8 cellular contexts compared by ENCODE assay signal in the genomic region with DNA sequence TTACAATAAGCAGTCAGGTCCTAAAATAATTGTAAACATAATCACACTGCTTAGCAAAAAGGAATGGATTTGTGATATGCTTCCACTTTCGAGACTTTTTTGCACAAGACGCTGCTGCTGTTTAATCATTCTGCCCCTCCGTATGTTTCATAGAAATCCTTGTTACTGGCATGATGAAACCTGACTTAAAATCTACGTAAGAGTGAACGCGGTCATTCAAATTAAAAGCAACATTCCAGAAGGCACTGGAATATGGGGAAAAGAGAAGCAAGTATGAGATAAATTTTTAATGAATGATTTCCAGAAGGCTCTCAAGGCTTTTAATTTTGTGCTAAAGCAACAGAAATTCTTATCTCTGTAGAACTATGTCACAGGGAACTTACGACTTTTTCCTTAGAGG. TPM values are rescaled to one million over a fixed set of nuclear protein-coding genes. Genes with fewer than 3 reads are reported as not detected.
DNase-seq lines count a peak whose midpoint lies in the region; ATAC-seq and TF ChIP-seq lines count a peak whose summit lies in the region.

No MANE protein-coding gene starts in this region.

- H3K27me3 Mint-ChIP-seq in IgD-negative memory B cell: no peaks in the 10 kb centered on the region
- no peaks in the 10 kb centered on the region for H3K27me3 Mint-ChIP-seq in mesothelial cell of epicardium (ENCODE audit: low read depth)

- DNase-seq in breast epithelium (ENCODE audit: low spot score in 2 of 2): no peak
- DNase-seq in mesothelial cell of epicardium (ENCODE audit: low spot score in 2 of 2, unreplicated experiment in 2 of 2): no peak
- no peak for DNase-seq in NCI-H2081 treated with DMSO at 0.1 percent for 48 hours (lab: John Stamatoyannopoulos, UW)
- DNase-seq in mesenteric fat pad (ENCODE audit: low spot score): no peak
- no peak for DNase-seq in NCI-H1092 treated with DMSO at 0.1 percent for 48 hours (lab: John Stamatoyannopoulos, UW)

- peaks cover 60% of the 10 kb centered on the region for H3K79me2 ChIP-seq in ACC112 (ENCODE audit: control insufficient read depth, insufficient read depth, low read length, unreplicated experiment)

- H3K4me1 Mint-ChIP-seq in IgD-negative memory B cell (peaks cover 38 to 50% (median 41%) of the 10 kb centered on the region in 3 donors), mesothelial cell of epicardium (peaks cover 52% of the 10 kb centered on the region)

- H3K4me1 ChIP-seq in ACC112 (ENCODE audit: control insufficient read depth, insufficient read depth, low read length, unreplicated experiment) (peaks cover 36% of the 10 kb centered on the region), breast epithelium (no peaks in the 10 kb centered on the region)

- no peak for ATAC-seq in HG02884 (IDR thresholded peaks at IDR 0.05; ENCODE audit: unreplicated experiment)

- H3K9me3 Mint-ChIP-seq in IgD-negative memory B cell (no peaks in the 10 kb centered on the region), mesothelial cell of epicardium (no peaks in the 10 kb centered on the region)

- H3K36me3 ChIP-seq in ACC112 (ENCODE audit: insufficient read depth, low read length) (no peaks in the 10 kb centered on the region), breast epithelium (no peaks in the 10 kb centered on the region)

- no peak for TF ChIP-seq CTCF in breast epithelium (IDR thresholded peaks at IDR 0.05)
- no peak for TF ChIP-seq CTCF in mesothelial cell of epicardium (IDR thresholded peaks at IDR 0.05; ENCODE audit: unreplicated experiment)

- H3K4me3 Mint-ChIP-seq in IgD-negative memory B cell (peak overlapping the region; percentile 83 to 95 (median 93)), mesothelial cell of epicardium (peak overlapping the region; percentile 76)

- H3K27ac ChIP-seq in ACC112 (ENCODE audit: low read depth, low read length) (peak overlapping the region; percentile 96), breast epithelium (peak overlapping the region; percentile 93 to 96)

- peak overlapping the region; percentile 100 for H3K4me3 ChIP-seq in ACC112 (ENCODE audit: low read depth, low read length)
- H3K4me3 ChIP-seq in breast epithelium: peak overlapping the region; percentile 55 to 82 (median 77)

- H3K36me3 Mint-ChIP-seq in IgD-negative memory B cell (peaks cover 2% of the 10 kb centered on the region), mesothelial cell of epicardium (peaks cover 6% of the 10 kb centered on the region)

- H3K27me3 ChIP-seq in ACC112 (ENCODE audit: insufficient read depth, low read length) (no peaks in the 10 kb centered on the region), breast epithelium (no peaks in the 10 kb centered on the region)

- H3K27ac Mint-ChIP-seq in IgD-negative memory B cell (peak overlapping the region in 2 of 3 donors; percentile 44 to 82), mesothelial cell of epicardium (peak overlapping the region; percentile 89)

- H2AFZ ChIP-seq in ACC112 (ENCODE audit: low read length, unreplicated experiment): no peak overlapping the region

- intact Hi-C loops in breast epithelium (cut with DNase I; ENCODE audit: low total_unique reads): no loop called here

- TF ChIP-seq POLR2A in breast epithelium (IDR thresholded peaks at IDR 0.05): no peak

- H3K9me3 ChIP-seq in breast epithelium: no peaks in the 10 kb centered on the region

RNA-seq across cellular contexts. Expression of gene CNIH1, which starts 1.1 kb away (rescaled TPM):
- 68.5 TPM for polyA plus RNA-seq in IgD-negative memory B cell
- total RNA-seq in breast epithelium (100 to 1,000 TPM; 120 to 200 (median 146) TPM), mesothelial cell of epicardium (95.8 to 101 TPM (median 97.6 TPM) in 3 replicates), mesenteric fat pad (101 TPM)

RNA-seq across cellular contexts. Expression of gene CDKN3, which starts 43.2 kb away (rescaled TPM):
- not detected for polyA plus RNA-seq in IgD-negative memory B cell
- total RNA-seq in breast epithelium: 1 to 10 TPM; 2.0 to 4.3 (median 2.9) TPM
- 10.3 to 11.6 TPM (median 10.3 TPM) in 3 replicates for total RNA-seq in mesothelial cell of epicardium
- 1.7 TPM for total RNA-seq in mesenteric fat pad

RNA-seq across cellular contexts. Expression of gene GMFB, which starts 48.7 kb away (rescaled TPM):
- 17.8 TPM for polyA plus RNA-seq in IgD-negative memory B cell
- 10 to 100 TPM; 43.3 to 82.5 (median 64.6) TPM for total RNA-seq in breast epithelium
- 56.1 to 56.5 TPM (median 56.1 TPM) in 3 replicates for total RNA-seq in mesothelial cell of epicardium
- 86.0 TPM for total RNA-seq in mesenteric fat pad
